ENCODE assay signal across 9 cellular contexts in genomic region chr19:55173717-55174409, GRCh38. TPM values are rescaled to one million over a fixed set of nuclear protein-coding genes. Genes with fewer than 3 reads are reported as not detected.
DNase-seq lines count a peak whose midpoint lies in the region; ATAC-seq, FAIRE-seq and TF ChIP-seq lines count a peak whose summit lies in the region.
"Had no signal": no experiment of that assay in that cellular context is flagged by ENCODE, and none has a peak within 500 bp of the region (broad histone marks: within the 10 kb centered on the region; RNA-seq: fewer than 3 reads in every experiment).

No MANE protein-coding gene starts in this region.

- H3K9ac ChIP-seq in K562 (ENCODE audit: insufficient read depth in 1 of 2, low read depth in 2 of 2, low read length in 2 of 2) = peak overlapping the region; percentile 72 to 94
- no peak overlapping the region for H3K9ac ChIP-seq in smooth muscle cell (ENCODE audit: low read depth)

- H4K20me1 ChIP-seq in K562 (replicated peaks; ENCODE audit: control insufficient read depth, insufficient read depth, low read length) (no peaks in the 10 kb centered on the region), smooth muscle cell (ENCODE audit: low read depth) (no peaks in the 10 kb centered on the region)

- POLR2A ChIA-PET in K562 (lab: Yijun Ruan, JAX) = interaction anchor here (0.5 to 2.7 kb wide), 8 partner anchors 13 to 279 kb away, joined by 3 to 19 read pairs (median 4); partner anchors contain the start of gene UBE2S

- ATAC-seq in K562 (peak; percentile 84), HG02588 (IDR thresholded peaks at IDR 0.05; ENCODE audit: unreplicated experiment) (no peak), GM21576 (IDR thresholded peaks at IDR 0.05; ENCODE audit: unreplicated experiment) (no peak)

- H3K4me2 ChIP-seq in K562 (ENCODE audit: insufficient read depth, low read length) (peak overlapping the region; percentile 88), smooth muscle cell (peak overlapping the region; percentile 95)

- TF ChIP-seq EP300 in K562 (IDR thresholded peaks at IDR 0.05; ENCODE audit: low read length) = no peak

- FAIRE-seq in K562 (lab: Jason Lieb, UNC) = peak; percentile 97

- no peak for TF ChIP-seq RAD21 in K562 (CRISPR knock-in tag; conservative IDR thresholded peaks at IDR 0.05 in 1 of 2, IDR thresholded peaks at IDR 0.05 in 1 of 2)

- peaks cover 11% of the 10 kb centered on the region for H3K27me3 ChIP-seq in HAP-1 (ENCODE audit: low read depth)
- H3K27me3 ChIP-seq in K562 (ENCODE audit: control insufficient read depth in 2 of 2, insufficient read depth in 2 of 2, low read length in 2 of 2) = no peaks in the 10 kb centered on the region
- H3K27me3 ChIP-seq in iPS DF 6.9 (ENCODE audit: control insufficient read depth, insufficient read depth, low read length) = peaks cover 3% of the 10 kb centered on the region; the same call in 1 of the 2 replicates
- H3K27me3 ChIP-seq in smooth muscle cell (ENCODE audit: low read depth) = peaks cover 68% of the 10 kb centered on the region

- no peaks in the 10 kb centered on the region for H3K9me1 ChIP-seq in K562 (ENCODE audit: control insufficient read depth, insufficient read depth, low read length)

- CTCF ChIA-PET in K562 (lab: Yijun Ruan, JAX; ENCODE audit: low intra/inter-chr PET ratio) = no interaction called here

- H3K4me3 ChIP-seq in HAP-1 (peak overlapping the region; percentile 35), K562 (peak overlapping the region; percentile 60), iPS DF 6.9 (ENCODE audit: low read length) (peak overlapping the region; percentile 62), smooth muscle cell (peak overlapping the region; percentile 50)

- H3K36me3 ChIP-seq in HAP-1 (replicated peaks) (no peaks in the 10 kb centered on the region), K562 (ENCODE audit: control insufficient read depth, insufficient read depth, low read length) (no peaks in the 10 kb centered on the region), iPS DF 6.9 (ENCODE audit: control insufficient read depth, insufficient read depth, low read length) (no peaks in the 10 kb centered on the region), smooth muscle cell (ENCODE audit: low read depth) (no peaks in the 10 kb centered on the region)
- H3K36me3 ChIP-seq: neutrophil had no signal

- TF ChIP-seq CTCF in K562 (IDR thresholded peaks at IDR 0.05 in 2 of 3, conservative IDR thresholded peaks at IDR 0.05 in 1 of 3; ENCODE audit: insufficient read depth in 2 of 3, low read depth in 1 of 3, low read length in 3 of 3) (peak in 2 of 3 experiments; percentile 11 to 43; a peak in 2 of 6 replicates), smooth muscle cell (IDR thresholded peaks at IDR 0.05; ENCODE audit: borderline replicate concordance, insufficient read depth, poor library complexity, severe bottlenecking) (no peak)

- TF ChIP-seq POLR2A in K562 (conservative IDR thresholded peaks at IDR 0.05) = no peak

- peaks cover 5% of the 10 kb centered on the region; the same call in 1 of the 2 replicates for H3K4me1 ChIP-seq in HAP-1
- H3K4me1 ChIP-seq in K562 (replicated peaks in 1 of 2; ENCODE audit: control insufficient read depth in 2 of 2, insufficient read depth in 2 of 2, low read length in 2 of 2) = peaks cover 27 to 41% of the 10 kb centered on the region in 2 experiments; a peak in 4 of 5 replicates
- 0 out of 2 replicates have a peak, but pooled peaks cover 2% of the 10 kb centered on the region for H3K4me1 ChIP-seq in iPS DF 6.9 (ENCODE audit: control insufficient read depth, insufficient read depth, low read length)
- no peaks in the 10 kb centered on the region for H3K4me1 ChIP-seq in smooth muscle cell (ENCODE audit: low read depth)

- H3K79me2 ChIP-seq in K562 (ENCODE audit: control insufficient read depth, insufficient read depth, low read length) = no peaks in the 10 kb centered on the region; the same call in 2 of the 3 replicates
- no peaks in the 10 kb centered on the region for H3K79me2 ChIP-seq in smooth muscle cell (ENCODE audit: low read depth)

- no TSS peak for BruUV-seq in K562 (replicated peaks; lab: Mats Ljungman, UMichigan)

- peak overlapping the region; percentile 75 for H3K27ac ChIP-seq in K562 (ENCODE audit: extremely low read depth, low read depth, low read length)
- no peak overlapping the region for H3K27ac ChIP-seq in iPS DF 6.9 (ENCODE audit: low read length)
- no peak overlapping the region for H3K27ac ChIP-seq in smooth muscle cell (ENCODE audit: low read depth)
- H3K27ac ChIP-seq: neutrophil had no signal

- in situ Hi-C loops in HAP-1 (cut with MboI; ENCODE audit: low sequenced_read_pairs) (no loop called here), K562 (cut with MboI) (loop anchor here (25.0 kb wide), 1 partner anchor 963 kb away; the partner anchor contains the start of gene ZNF444)

- WGBS in K562 (ENCODE audit: insufficient coverage, low coverage, missing lambda C conversion rate) = 2% methylated on average over 23 of the region's 37 CpGs
- no CpG with 5 or more reads among the region's 37 CpGs for WGBS in iPS DF 6.9 (ENCODE audit: insufficient coverage, insufficient read length)
- WGBS in smooth muscle cell (ENCODE audit: low lambda C conversion rate) = 1% methylated on average over 23 of the region's 37 CpGs

- peak overlapping the region; percentile 95 for H2AFZ ChIP-seq in K562 (ENCODE audit: low read depth, low read length)
- peak overlapping the region; percentile 82 for H2AFZ ChIP-seq in smooth muscle cell (ENCODE audit: low read depth)

- intact Hi-C loops in K562 (cut with micrococcal nuclease) = no loop called here

- H3F3A ChIP-seq in smooth muscle cell (ENCODE audit: low read depth) = no peaks in the 10 kb centered on the region

- no peaks in the 10 kb centered on the region for H3K9me3 ChIP-seq in HAP-1
- no peaks in the 10 kb centered on the region for H3K9me3 ChIP-seq in K562 (replicated peaks; ENCODE audit: control insufficient read depth, insufficient read depth, low read depth, low read length)
- no peaks in the 10 kb centered on the region for H3K9me3 ChIP-seq in iPS DF 6.9 (ENCODE audit: control insufficient read depth, insufficient read depth, low read length)
- H3K9me3 ChIP-seq in smooth muscle cell (replicated peaks; ENCODE audit: low read depth) = no peaks in the 10 kb centered on the region
- H3K9me3 ChIP-seq: neutrophil had no signal

- peak; percentile 93 for DNase-seq in AG08395 (ENCODE audit: low spot score)
- peak; percentile 58 to 93 for DNase-seq in HAP-1 (ENCODE audit: low spot score in 2 of 2)
- DNase-seq in K562 (ENCODE audit: extremely low read depth in 1 of 4, low spot score in 3 of 4) = peak; percentile 90 to 94 (median 92)
- DNase-seq in iPS DF 6.9 (ENCODE audit: low read depth, low spot score) = no peak
- peak; percentile 14 for DNase-seq in smooth muscle cell (lab: John Stamatoyannopoulos, UW; ENCODE audit: unreplicated experiment)

RNA-seq across cellular contexts. Expression of gene SYT5, which starts 6.2 kb away (rescaled TPM):
- polyA plus RNA-seq in PFSK-1 (2012; ENCODE audit: insufficient read length, low read depth) = 0.72 TPM
- 8.2 and 12.8 TPM in 2 replicates for total RNA-seq in K562 (2011; cell fraction: chromatin; rRNA removed; ENCODE audit: low replicate concordance)
- 5.1 and 5.5 TPM in 2 replicates for total RNA-seq in K562 (2011; cell fraction: nucleolus; rRNA removed)
- total RNA-seq in K562 (2011; cell fraction: nucleoplasm; rRNA removed) = 8.5 and 9.7 TPM in 2 replicates
- total RNA-seq in K562 (2014; rRNA removed) (9.9 and 15.7 TPM in 2 replicates), K562 (2014; rRNA removed; fragmentation: Illumina TruSeq; extraction: Trizol) (8.8 and 9.8 TPM in 2 replicates), K562 (2015; rRNA removed; fragmentation: Illumina TruSeq; extraction: Trizol) (6.6 and 7.2 TPM in 2 replicates), K562 (2021) (19.9 and 20.9 TPM in 2 replicates), smooth muscle cell (not detected in 2 replicates)
- polyA plus RNA-seq in K562 (2011; rRNA removed) (3.9 and 5.0 TPM in 2 replicates), K562 (2014; fragmentation: Illumina TruSeq; extraction: Trizol) (18.0 and 19.4 TPM in 2 replicates), K562 (2014; fragmentation: Nextera tagmentation; extraction: Ambion mirVana) (1 to 10 TPM; 1.3 to 2.1 TPM), K562 (2014; rRNA removed) (14.2 and 15.2 TPM in 2 replicates), smooth muscle cell (0.17 TPM in 1 of 2 replicates, not detected in the other)
- 4.3 and 6.8 TPM in 2 replicates for polyA plus RNA-seq in K562 (2011; cell fraction: cytosol; rRNA removed)
- polyA plus RNA-seq in K562 (2011; cell fraction: nucleus; rRNA removed) = 5.3 and 5.7 TPM in 2 replicates
- polyA plus RNA-seq in K562 (2012) = 15.2 and 38.7 TPM in 2 replicates
- polyA minus RNA-seq in K562 (2011; rRNA and poly(A)+ RNA removed) = 2.4 and 5.1 TPM in 2 replicates
- 8.4 and 13.2 TPM in 2 replicates for polyA minus RNA-seq in K562 (2011; cell fraction: cytosol; rRNA and poly(A)+ RNA removed)
- 3.1 and 3.4 TPM in 2 replicates for polyA minus RNA-seq in K562 (2011; cell fraction: nucleus; rRNA and poly(A)+ RNA removed)

RNA-seq across cellular contexts. Expression of gene DNAAF3, which starts 7.5 kb away (rescaled TPM):
- polyA plus RNA-seq in PFSK-1 (2012; ENCODE audit: insufficient read length, low read depth) = 36.8 TPM
- 9.1 and 32.2 TPM in 2 replicates for total RNA-seq in K562 (2011; cell fraction: chromatin; rRNA removed; ENCODE audit: low replicate concordance)
- 17.6 and 19.3 TPM in 2 replicates for total RNA-seq in K562 (2011; cell fraction: nucleolus; rRNA removed)
- total RNA-seq in K562 (2011; cell fraction: nucleoplasm; rRNA removed) = 17.8 and 22.7 TPM in 2 replicates
- 49.8 and 66.8 TPM in 2 replicates for total RNA-seq in K562 (2014; rRNA removed)
- 19.7 and 21.6 TPM in 2 replicates for total RNA-seq in K562 (2014; rRNA removed; fragmentation: Illumina TruSeq; extraction: Trizol)
- 27.6 and 28.5 TPM in 2 replicates for total RNA-seq in K562 (2015; rRNA removed; fragmentation: Illumina TruSeq; extraction: Trizol)
- total RNA-seq in K562 (2021) = 43.0 and 44.3 TPM in 2 replicates
- 29.3 and 46.8 TPM in 2 replicates for polyA plus RNA-seq in K562 (2011; rRNA removed)
- polyA plus RNA-seq in K562 (2011; cell fraction: cytosol; rRNA removed) = 84.8 and 128 TPM in 2 replicates
- 48.2 and 66.5 TPM in 2 replicates for polyA plus RNA-seq in K562 (2011; cell fraction: nucleus; rRNA removed)
- 41.3 and 45.3 TPM in 2 replicates for polyA plus RNA-seq in K562 (2012)
- 61.5 and 67.6 TPM in 2 replicates for polyA plus RNA-seq in K562 (2014; fragmentation: Illumina TruSeq; extraction: Trizol)
- 10 to 100 TPM; 29.7 to 54.4 TPM for polyA plus RNA-seq in K562 (2014; fragmentation: Nextera tagmentation; extraction: Ambion mirVana)
- polyA plus RNA-seq in K562 (2014; rRNA removed) = 50.2 and 65.0 TPM in 2 replicates
- 7.2 and 9.1 TPM in 2 replicates for polyA minus RNA-seq in K562 (2011; rRNA and poly(A)+ RNA removed)
- 18.7 and 19.0 TPM in 2 replicates for polyA minus RNA-seq in K562 (2011; cell fraction: cytosol; rRNA and poly(A)+ RNA removed)
- 7.1 and 10.8 TPM in 2 replicates for polyA minus RNA-seq in K562 (2011; cell fraction: nucleus; rRNA and poly(A)+ RNA removed)
- total RNA-seq in smooth muscle cell = 0.76 and 1.3 TPM in 2 replicates
- polyA plus RNA-seq in smooth muscle cell = 0.97 and 1.4 TPM in 2 replicates

RNA-seq across cellular contexts. Expression of gene TNNI3, which starts 16.3 kb away (rescaled TPM):
- 5.7 TPM for polyA plus RNA-seq in PFSK-1 (2012; ENCODE audit: insufficient read length, low read depth)
- 25.9 and 44.0 TPM in 2 replicates for total RNA-seq in K562 (2011; cell fraction: chromatin; rRNA removed; ENCODE audit: low replicate concordance)
- total RNA-seq in K562 (2011; cell fraction: nucleolus; rRNA removed) = 23.2 and 24.3 TPM in 2 replicates
- 27.0 and 36.9 TPM in 2 replicates for total RNA-seq in K562 (2011; cell fraction: nucleoplasm; rRNA removed)
- total RNA-seq in K562 (2014; rRNA removed) = 107 and 125 TPM in 2 replicates
- total RNA-seq in K562 (2014; rRNA removed; fragmentation: Illumina TruSeq; extraction: Trizol) = 22.0 and 26.5 TPM in 2 replicates
- total RNA-seq in K562 (2015; rRNA removed; fragmentation: Illumina TruSeq; extraction: Trizol) = 74.2 and 76.5 TPM in 2 replicates
- 53.7 and 63.3 TPM in 2 replicates for total RNA-seq in K562 (2021)
- 28.1 and 33.8 TPM in 2 replicates for polyA plus RNA-seq in K562 (2011; rRNA removed)
- 41.8 and 52.3 TPM in 2 replicates for polyA plus RNA-seq in K562 (2011; cell fraction: cytosol; rRNA removed)
- polyA plus RNA-seq in K562 (2011; cell fraction: nucleus; rRNA removed) = 61.1 and 64.7 TPM in 2 replicates
- polyA plus RNA-seq in K562 (2012) = 58.4 and 68.8 TPM in 2 replicates
- 42.0 and 55.7 TPM in 2 replicates for polyA plus RNA-seq in K562 (2014; fragmentation: Illumina TruSeq; extraction: Trizol)
- polyA plus RNA-seq in K562 (2014; fragmentation: Nextera tagmentation; extraction: Ambion mirVana) = 10 to 100 TPM in 1 of 2 experiments, 1 to 10 TPM in 1; 4.7 to 17.2 TPM
- 143 and 158 TPM in 2 replicates for polyA plus RNA-seq in K562 (2014; rRNA removed)
- 6.4 and 7.0 TPM in 2 replicates for polyA minus RNA-seq in K562 (2011; rRNA and poly(A)+ RNA removed)
- polyA minus RNA-seq in K562 (2011; cell fraction: cytosol; rRNA and poly(A)+ RNA removed) = 7.1 and 13.3 TPM in 2 replicates
- 10.6 and 16.3 TPM in 2 replicates for polyA minus RNA-seq in K562 (2011; cell fraction: nucleus; rRNA and poly(A)+ RNA removed)
- total RNA-seq in smooth muscle cell = not detected in 2 replicates
- polyA plus RNA-seq in smooth muscle cell = 1.8 and 3.0 TPM in 2 replicates

RNA-seq across cellular contexts. Expression of gene TNNT1, which starts 24.9 kb away (rescaled TPM):
- polyA plus RNA-seq in PFSK-1 (2012; ENCODE audit: insufficient read length, low read depth) = 268 TPM
- total RNA-seq in K562 (2011; cell fraction: chromatin; rRNA removed; ENCODE audit: low replicate concordance) = 33.1 and 49.0 TPM in 2 replicates
- 39.5 and 44.5 TPM in 2 replicates for total RNA-seq in K562 (2011; cell fraction: nucleolus; rRNA removed)
- total RNA-seq in K562 (2011; cell fraction: nucleoplasm; rRNA removed) = 49.1 and 49.5 TPM in 2 replicates
- total RNA-seq in K562 (2014; rRNA removed) = 366 and 390 TPM in 2 replicates
- total RNA-seq in K562 (2014; rRNA removed; fragmentation: Illumina TruSeq; extraction: Trizol) = 114 and 159 TPM in 2 replicates
- total RNA-seq in K562 (2015; rRNA removed; fragmentation: Illumina TruSeq; extraction: Trizol) = 244 and 252 TPM in 2 replicates
- 207 and 227 TPM in 2 replicates for total RNA-seq in K562 (2021)
- polyA plus RNA-seq in K562 (2011; rRNA removed) = 177 and 189 TPM in 2 replicates
- 173 and 189 TPM in 2 replicates for polyA plus RNA-seq in K562 (2011; cell fraction: cytosol; rRNA removed)
- polyA plus RNA-seq in K562 (2011; cell fraction: nucleus; rRNA removed) = 99.4 and 117 TPM in 2 replicates
- polyA plus RNA-seq in K562 (2012) = 276 and 308 TPM in 2 replicates
- 224 and 227 TPM in 2 replicates for polyA plus RNA-seq in K562 (2014; fragmentation: Illumina TruSeq; extraction: Trizol)
- 10 to 100 TPM; 31.8 to 43.6 TPM for polyA plus RNA-seq in K562 (2014; fragmentation: Nextera tagmentation; extraction: Ambion mirVana)
- polyA plus RNA-seq in K562 (2014; rRNA removed) = 324 and 325 TPM in 2 replicates
- polyA minus RNA-seq in K562 (2011; rRNA and poly(A)+ RNA removed) = 86.4 and 93.6 TPM in 2 replicates
- 45.8 and 53.1 TPM in 2 replicates for polyA minus RNA-seq in K562 (2011; cell fraction: cytosol; rRNA and poly(A)+ RNA removed)
- polyA minus RNA-seq in K562 (2011; cell fraction: nucleus; rRNA and poly(A)+ RNA removed) = 24.5 and 35.7 TPM in 2 replicates
- total RNA-seq in smooth muscle cell = 24.9 and 27.1 TPM in 2 replicates
- 24.5 and 54.0 TPM in 2 replicates for polyA plus RNA-seq in smooth muscle cell

RNA-seq across cellular contexts. Expression of gene PTPRH, which starts 35.4 kb away (rescaled TPM):
- polyA plus RNA-seq in PFSK-1 (2012; ENCODE audit: insufficient read length, low read depth) = 26.9 TPM
- total RNA-seq in K562 (2011; cell fraction: chromatin; rRNA removed; ENCODE audit: low replicate concordance) = 57.9 and 171 TPM in 2 replicates
- total RNA-seq in K562 (2011; cell fraction: nucleolus; rRNA removed) = 67.1 and 78.4 TPM in 2 replicates
- 53.0 and 59.6 TPM in 2 replicates for total RNA-seq in K562 (2011; cell fraction: nucleoplasm; rRNA removed)
- 24.0 and 36.5 TPM in 2 replicates for total RNA-seq in K562 (2014; rRNA removed)
- 14.7 and 17.6 TPM in 2 replicates for total RNA-seq in K562 (2014; rRNA removed; fragmentation: Illumina TruSeq; extraction: Trizol)
- total RNA-seq in K562 (2015; rRNA removed; fragmentation: Illumina TruSeq; extraction: Trizol) = 18.6 and 19.0 TPM in 2 replicates
- total RNA-seq in K562 (2021) = 25.5 and 26.4 TPM in 2 replicates
- polyA plus RNA-seq in K562 (2011; rRNA removed) = 33.6 and 34.3 TPM in 2 replicates
- polyA plus RNA-seq in K562 (2011; cell fraction: cytosol; rRNA removed) = 31.6 and 38.9 TPM in 2 replicates
- 66.1 and 111 TPM in 2 replicates for polyA plus RNA-seq in K562 (2011; cell fraction: nucleus; rRNA removed)
- polyA plus RNA-seq in K562 (2012) = 19.2 and 61.5 TPM in 2 replicates
- polyA plus RNA-seq in K562 (2014; fragmentation: Illumina TruSeq; extraction: Trizol) = 31.2 and 33.2 TPM in 2 replicates
- polyA plus RNA-seq in K562 (2014; fragmentation: Nextera tagmentation; extraction: Ambion mirVana) = 1 to 10 TPM in 1 of 2 experiments, under 1 TPM in 1; 0.87 to 2.9 TPM
- polyA plus RNA-seq in K562 (2014; rRNA removed) = 22.7 and 22.8 TPM in 2 replicates
- 34.7 and 44.2 TPM in 2 replicates for polyA minus RNA-seq in K562 (2011; rRNA and poly(A)+ RNA removed)
- 15.8 and 20.3 TPM in 2 replicates for polyA minus RNA-seq in K562 (2011; cell fraction: cytosol; rRNA and poly(A)+ RNA removed)
- 46.6 and 47.5 TPM in 2 replicates for polyA minus RNA-seq in K562 (2011; cell fraction: nucleus; rRNA and poly(A)+ RNA removed)
- total RNA-seq in smooth muscle cell = 0.18 and 0.31 TPM in 2 replicates
- polyA plus RNA-seq in smooth muscle cell = 0.46 TPM in 1 of 2 replicates, not detected in the other

Comparison
In these comparisons a context has a peak if more than half of its experiments do, and no peak if none do; other contexts are left out.
1. RNA of gene TNNI3, which starts 16.3 kb away (total RNA-seq): 22.0 to 125 TPM in K562; not detected in smooth muscle cell; every median in the first group is over 10 times any median in the second.
2. Peak in every context shown above with its lines, with median percentiles within 50 percentile points of each other: H3K4me3 ChIP-seq.